Comparison of ENCODE assay signal across 1 cellular context in the genomic region with DNA sequence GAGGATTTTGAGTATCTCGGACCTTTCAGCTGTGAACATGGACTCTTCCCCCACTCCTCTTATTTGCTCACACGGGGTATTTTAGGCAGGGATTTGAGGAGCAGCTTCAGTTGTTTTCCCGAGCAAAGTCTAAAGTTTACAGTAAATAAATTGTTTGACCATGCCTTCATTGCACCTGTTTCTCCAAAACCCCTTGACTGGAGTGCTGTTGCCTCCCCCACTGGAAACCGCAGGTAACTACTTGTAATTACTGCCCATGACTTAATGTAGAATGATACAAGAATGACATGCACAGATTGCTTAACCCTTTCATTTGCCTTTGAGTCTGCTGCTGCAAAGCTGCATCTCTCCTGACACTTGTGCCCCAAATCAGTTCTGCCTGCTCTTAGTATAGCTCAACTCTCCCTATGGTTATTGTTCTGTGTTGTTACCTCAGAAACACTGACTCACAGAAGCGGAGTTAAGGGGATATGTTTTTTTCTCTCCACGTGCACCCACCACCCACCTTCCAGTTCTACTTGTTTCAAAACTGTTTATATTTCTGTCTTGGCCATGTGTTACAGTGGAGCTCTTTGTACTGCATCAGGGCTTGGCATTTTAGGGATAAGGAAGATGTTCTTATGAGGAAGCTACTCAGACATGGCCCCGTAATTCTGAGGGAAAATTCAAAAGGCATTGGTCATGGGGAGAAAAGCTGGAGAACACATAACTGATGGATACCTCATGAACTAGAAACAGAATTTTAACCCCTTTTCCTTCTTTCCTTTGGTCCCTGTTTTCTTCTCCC.
TF ChIP-seq lines count a peak whose summit lies in the region.

No MANE protein-coding gene starts in this region.

TF ChIP-seq in HEK293, 187 proteins besides CTCF, POLR2A, EP300 and RAD21 (continued from another document):
- TF ChIP-seq GLI4 (tag by site-specific recombination; IDR thresholded peaks at IDR 0.05) (no peak), ZNF670 (tag by site-specific recombination; IDR thresholded peaks at IDR 0.05; ENCODE audit: low read depth) (no peak), MEIS1 (CRISPR knock-in tag; IDR thresholded peaks at IDR 0.05; ENCODE audit: borderline replicate concordance) (peak; percentile 79; the same call in 1 of the 2 replicates), KLF7 (tag by site-specific recombination; IDR thresholded peaks at IDR 0.05; ENCODE audit: borderline replicate concordance) (no peak), ZFHX2 (tag by site-specific recombination; conservative IDR thresholded peaks at IDR 0.05) (no peak), OSR2 (tag by site-specific recombination; IDR thresholded peaks at IDR 0.05) (peak; percentile 87), ZEB2 (tag by site-specific recombination; IDR thresholded peaks at IDR 0.05) (0 out of 2 replicates have a peak, but pooled peaks have one; percentile 18), ZNF585B (tag by site-specific recombination; IDR thresholded peaks at IDR 0.05) (no peak), ZNF350 (tag by site-specific recombination; IDR thresholded peaks at IDR 0.05) (no peak), ZNF433 (tag by site-specific recombination; IDR thresholded peaks at IDR 0.05; ENCODE audit: low read depth) (no peak), ZNF184 (tag by site-specific recombination; IDR thresholded peaks at IDR 0.05) (no peak), SP7 (tag by site-specific recombination; IDR thresholded peaks at IDR 0.05) (peak; percentile 60; the same call in 1 of the 2 replicates), SCRT2 (tag by site-specific recombination; IDR thresholded peaks at IDR 0.05) (peak; percentile 50; the same call in 1 of the 2 replicates)
- TF ChIP-seq, protein P1, sequence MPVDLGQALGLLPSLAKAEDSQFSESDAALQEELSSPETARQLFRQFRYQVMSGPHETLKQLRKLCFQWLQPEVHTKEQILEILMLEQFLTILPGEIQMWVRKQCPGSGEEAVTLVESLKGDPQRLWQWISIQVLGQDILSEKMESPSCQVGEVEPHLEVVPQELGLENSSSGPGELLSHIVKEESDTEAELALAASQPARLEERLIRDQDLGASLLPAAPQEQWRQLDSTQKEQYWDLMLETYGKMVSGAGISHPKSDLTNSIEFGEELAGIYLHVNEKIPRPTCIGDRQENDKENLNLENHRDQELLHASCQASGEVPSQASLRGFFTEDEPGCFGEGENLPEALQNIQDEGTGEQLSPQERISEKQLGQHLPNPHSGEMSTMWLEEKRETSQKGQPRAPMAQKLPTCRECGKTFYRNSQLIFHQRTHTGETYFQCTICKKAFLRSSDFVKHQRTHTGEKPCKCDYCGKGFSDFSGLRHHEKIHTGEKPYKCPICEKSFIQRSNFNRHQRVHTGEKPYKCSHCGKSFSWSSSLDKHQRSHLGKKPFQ (tag by site-specific recombination; IDR thresholded peaks at IDR 0.05) = no peak
- TF ChIP-seq, protein P2, sequence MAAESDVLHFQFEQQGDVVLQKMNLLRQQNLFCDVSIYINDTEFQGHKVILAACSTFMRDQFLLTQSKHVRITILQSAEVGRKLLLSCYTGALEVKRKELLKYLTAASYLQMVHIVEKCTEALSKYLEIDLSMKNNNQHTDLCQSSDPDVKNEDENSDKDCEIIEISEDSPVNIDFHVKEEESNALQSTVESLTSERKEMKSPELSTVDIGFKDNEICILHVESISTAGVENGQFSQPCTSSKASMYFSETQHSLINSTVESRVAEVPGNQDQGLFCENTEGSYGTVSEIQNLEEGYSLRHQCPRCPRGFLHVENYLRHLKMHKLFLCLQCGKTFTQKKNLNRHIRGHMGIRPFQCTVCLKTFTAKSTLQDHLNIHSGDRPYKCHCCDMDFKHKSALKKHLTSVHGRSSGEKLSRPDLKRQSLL (tag by site-specific recombination; IDR thresholded peaks at IDR 0.05) = no peak
